Comparison of ENCODE assay signal across 8 cellular contexts in genomic region chr19:55461259-55461973, GRCh38. TPM values are rescaled to one million over a fixed set of nuclear protein-coding genes. Genes with fewer than 3 reads are reported as not detected.
DNase-seq lines count a peak whose midpoint lies in the region; ATAC-seq and TF ChIP-seq lines count a peak whose summit lies in the region.

Gene ISOC2, minus strand, starts transcription at chr19:55461642. Its CDS starts 5,156 bp downstream, at chr19:55456486.

- DNase-seq in CD8-positive, alpha-beta memory T cell: peak; percentile 100
- peak; percentile 98 for DNase-seq in HS-5 (ENCODE audit: low read depth)
- peak; percentile 100 for DNase-seq in NK-92 treated with Interleukin-12 subunit alpha and Interleukin-12 subunit beta, amount 100 ng/mL, for 24 hours (lab: John Stamatoyannopoulos, UW)
- DNase-seq in activated CD8-positive, alpha-beta memory T cell treated with anti-CD3 and anti-CD28 coated beads for 24 hours: peak; percentile 100
- DNase-seq in effector CD4-positive, alpha-beta T cell: peak; percentile 100
- DNase-seq in lower lobe of right lung: peak; percentile 100
- DNase-seq in stimulated activated CD4-positive, alpha-beta T cell treated with anti-CD3 and anti-CD28 coated beads, TNF-alpha, amount 100 ng/mL, for 24 hours (ENCODE audit: low read depth in 3 of 3): peak; percentile 100

- H3K36me3 Mint-ChIP-seq in CD8-positive, alpha-beta memory T cell: peaks cover 0 to 3% (median 0%) of the 10 kb centered on the region in 3 donors

- H3K36me3 ChIP-seq in CD8-positive, alpha-beta memory T cell (ENCODE audit: insufficient read depth, low read length): no peaks in the 10 kb centered on the region
- H3K36me3 ChIP-seq in lower lobe of right lung: no peaks in the 10 kb centered on the region

- peak within 1 kb of the TSS; percentile 80 to 97 (median 87) for H3K4me3 Mint-ChIP-seq in CD8-positive, alpha-beta memory T cell

- H3K27me3 Mint-ChIP-seq in CD8-positive, alpha-beta memory T cell: peaks cover 2 to 3% of the 10 kb centered on the region in 2 donors

- H3K9me3 Mint-ChIP-seq in CD8-positive, alpha-beta memory T cell: no peaks in the 10 kb centered on the region

- peaks cover 5% of the 10 kb centered on the region for H3K4me1 ChIP-seq in CD8-positive, alpha-beta memory T cell (ENCODE audit: insufficient read depth, low read length)
- H3K4me1 ChIP-seq in lower lobe of right lung: peaks cover 21% of the 10 kb centered on the region

- peak within 1 kb of the TSS; percentile 93 for H3K4me3 ChIP-seq in CD8-positive, alpha-beta memory T cell (ENCODE audit: low read length)
- H3K4me3 ChIP-seq in lower lobe of right lung: peak within 1 kb of the TSS; percentile 76

- H3K4me1 Mint-ChIP-seq in CD8-positive, alpha-beta memory T cell: peaks cover 24 to 26% (median 25%) of the 10 kb centered on the region in 3 donors

- intact Hi-C loops in lower lobe of right lung (cut with DNase I): no loop called here

- H3K27ac ChIP-seq in CD8-positive, alpha-beta memory T cell (ENCODE audit: low read depth, low read length): peak within 1 kb of the TSS; percentile 82
- H3K27ac ChIP-seq in lower lobe of right lung: peak within 1 kb of the TSS; percentile 90

- H3K9me3 ChIP-seq in CD8-positive, alpha-beta memory T cell (ENCODE audit: low read length): no peaks in the 10 kb centered on the region
- no peaks in the 10 kb centered on the region for H3K9me3 ChIP-seq in lower lobe of right lung

- TF ChIP-seq CTCF in lower lobe of right lung (IDR thresholded peaks at IDR 0.05): peak; percentile 5

- H3K27me3 ChIP-seq in CD8-positive, alpha-beta memory T cell (ENCODE audit: insufficient read depth, low read length, poor library complexity, severe bottlenecking): no peaks in the 10 kb centered on the region
- no peaks in the 10 kb centered on the region for H3K27me3 ChIP-seq in lower lobe of right lung (ENCODE audit: low read depth)

- CTCF ChIA-PET in CD8-positive, alpha-beta memory T cell (lab: Charles Lee): interaction anchor here (0.7 to 2.6 kb wide), 4 partner anchors 15 to 320 kb away, joined by 3 to 13 read pairs (median 4); partner anchors contain the start of gene ZNF784

- peak; percentile 84 for ATAC-seq in GM19468 (IDR thresholded peaks at IDR 0.05; ENCODE audit: extremely low read depth, unreplicated experiment)
- peak; percentile 97 to 98 for ATAC-seq in lower lobe of right lung

- POLR2A ChIA-PET in CD8-positive, alpha-beta memory T cell (lab: Charles Lee): interaction anchor here (0.5 to 1.5 kb wide), 9 partner anchors 15 to 1013 kb away, joined by 3 to 9 read pairs (median 3); partner anchors contain the start of genes FIZ1, KMT5C, LENG8 and NAT14

- peak within 1 kb of the TSS; percentile 68 to 96 (median 84) for H3K27ac Mint-ChIP-seq in CD8-positive, alpha-beta memory T cell

RNA-seq across cellular contexts. Expression of gene ISOC2, which starts in this region (rescaled TPM):
- total RNA-seq in CD8-positive, alpha-beta memory T cell: 10 to 100 TPM; 33.7 to 38.8 TPM
- polyA plus RNA-seq in CD8-positive, alpha-beta memory T cell: 32.0 TPM
- total RNA-seq in lower lobe of right lung: 28.6 TPM

Comparison
In these comparisons a context has a peak if more than half of its experiments do, and no peak if none do; other contexts are left out.
1. Peak in every context shown above with its lines: DNase-seq, ATAC-seq, H3K4me3 ChIP-seq and H3K27ac ChIP-seq.